13 cellular contexts compared by ENCODE assay signal in the genomic region with DNA sequence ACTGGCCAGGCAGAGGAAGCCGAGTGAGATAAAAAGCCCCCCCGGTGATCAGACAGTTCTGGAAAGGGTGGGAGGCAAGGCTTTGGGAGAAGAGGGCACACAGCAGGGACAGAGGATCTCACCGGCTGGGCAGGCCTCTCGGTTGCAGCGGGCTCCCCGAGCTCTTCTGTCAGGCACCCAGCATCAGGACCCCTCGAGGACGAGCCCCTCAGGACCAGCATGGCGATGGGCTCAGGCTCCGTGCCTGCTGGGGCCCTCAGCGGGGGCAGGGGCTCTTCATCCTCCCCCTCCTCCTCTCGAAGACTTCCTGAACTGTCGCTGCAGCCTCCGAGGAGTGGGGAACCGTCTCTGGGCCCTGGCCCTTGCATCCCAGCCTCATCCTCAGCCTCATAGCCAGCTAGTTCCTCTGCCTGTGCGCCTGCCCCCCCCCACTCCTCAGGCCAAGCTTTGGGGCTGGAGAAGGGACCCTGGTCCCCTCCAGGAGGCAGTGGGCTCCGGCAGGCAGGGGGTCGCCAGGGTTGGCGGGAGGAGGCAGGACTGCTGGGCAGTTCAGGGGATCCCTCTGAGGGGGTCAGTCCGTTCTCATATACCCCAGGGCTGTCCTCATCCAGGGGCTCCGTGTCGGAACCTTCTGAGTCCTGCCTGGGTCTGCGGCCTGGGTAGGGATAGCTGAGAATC.
"Had no signal": no experiment of that assay in that cellular context is flagged by ENCODE, and none has a peak within 500 bp of the region (broad histone marks: within the 10 kb centered on the region; RNA-seq: fewer than 3 reads in every experiment).

No MANE protein-coding gene starts in this region.

- DNase-seq: activated CD4-positive, alpha-beta T cell treated with anti-CD3 and anti-CD28 coated beads for 4 hours; activated gamma-delta T cell treated with Interleukin-2 at 50 U/mL for 16 hours; activated T-cell treated with anti-CD3 and anti-CD28 coated beads, Interleukin-2, amount 50 U/mL, for 4 hours; cerebellar nuclear complex; naive B cell; stimulated activated CD4-positive, alpha-beta T cell treated with anti-CD3 and anti-CD28 coated beads, Interleukin-15, amount 100 ng/mL, for 24 hours; stimulated activated CD4-positive, alpha-beta T cell treated with anti-CD3 and anti-CD28 coated beads, Interleukin-4, amount 100 ng/mL, for 24 hours; stimulated activated naive CD4-positive, alpha-beta T cell treated with Interleukin-2 at 50 U/mL for 16 hours; substantia nigra; T-helper 17 cell; transverse colon had no signal

- H3K4me3 Mint-ChIP-seq: activated T-cell treated with anti-CD3 and anti-CD28 coated beads, Interleukin-2, amount 50 U/mL, for 4 hours; T-helper 17 cell; WTC11 had no signal

- H3K9me3 ChIP-seq: transverse colon had no signal

- H3K27ac ChIP-seq: transverse colon had no signal

- H3K27ac Mint-ChIP-seq: naive B cell, T-helper 17 cell, WTC11 had no signal

- H3K9me3 Mint-ChIP-seq: activated T-cell treated with anti-CD3 and anti-CD28 coated beads, Interleukin-2, amount 50 U/mL, for 4 hours; WTC11 had no signal

- H3K36me3 ChIP-seq: transverse colon had no signal

- H3K4me3 ChIP-seq: skin epidermis, transverse colon had no signal
